35 cellular contexts compared by ENCODE assay signal in the genomic region with DNA sequence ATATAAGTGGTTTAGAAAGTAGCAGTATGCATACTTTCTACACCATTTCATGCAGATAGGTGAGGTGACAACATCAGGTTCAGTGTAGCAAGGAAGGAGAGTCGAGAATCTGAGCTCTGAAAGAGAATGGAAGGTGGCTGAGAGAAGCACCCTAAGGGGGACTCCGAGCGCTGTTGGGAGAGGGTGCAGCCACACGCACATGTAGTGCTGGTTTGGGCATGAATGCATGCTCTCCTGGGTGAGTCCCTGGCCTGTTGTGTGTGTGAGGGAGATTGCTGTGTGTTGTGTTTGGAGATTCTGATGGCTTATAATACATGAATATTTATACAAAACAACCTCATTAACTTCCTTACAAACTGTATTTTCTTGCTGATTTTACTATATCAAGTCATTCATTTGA.
"Had no signal": no experiment of that assay in that cellular context is flagged by ENCODE, and none has a peak within 500 bp of the region (broad histone marks: within the 10 kb centered on the region; RNA-seq: fewer than 3 reads in every experiment).

No MANE protein-coding gene starts in this region.

- H3K36me3 ChIP-seq: MG63 had no signal

- H3K9me3 ChIP-seq: MG63 had no signal

- H3K4me3 ChIP-seq: MG63 had no signal

- H3K27me3 ChIP-seq: MG63 had no signal

- DNase-seq: Karpas-422, Kasumi-1, MG63, MM.1S, MV-4-11, NCI-H1048, NCI-H1092, NCI-H1092 treated with DMSO at 0.1 percent for 48 hours, NCI-H1105, NCI-H1105 treated with DMSO at 0.1 percent for 48 hours, NCI-H1417, NCI-H1417 treated with DMSO at 0.1 percent for 48 hours, NCI-H1436, NCI-H1436 treated with DMSO at 0.1 percent for 48 hours, NCI-H146, NCI-H1694, NCI-H1694 treated with DMSO at 0.1 percent for 48 hours, NCI-H187, NCI-H187 treated with DMSO at 0.1 percent for 48 hours, NCI-H1930, NCI-H2029, NCI-H2029 treated with DMSO at 0.1 percent for 48 hours, NCI-H2081, NCI-H2081 treated with DMSO at 0.1 percent for 48 hours, NCI-H2107, NCI-H2171, NCI-H2171 treated with DMSO at 0.1 percent for 48 hours, NCI-H2227 treated with DMSO at 0.1 percent for 48 hours, NCI-H226, NCI-H345, NCI-H446, NCI-H446 treated with DMSO at 0.1 percent for 48 hours, NCI-H510A, NCI-H510A treated with DMSO at 0.1 percent for 48 hours, NCI-H524 had no signal
